Comparison of ENCODE assay signal across 12 cellular contexts in genomic region chr13:59776924-59777690, GRCh38.
A peak's percentile ranks its signal among the peaks of the same experiment; 100 is the strongest.
DNase-seq lines count a peak whose midpoint lies in the region; ATAC-seq and TF ChIP-seq lines count a peak whose summit lies in the region.
"Had no signal": no experiment of that assay in that cellular context is flagged by ENCODE, and none has a peak within 500 bp of the region (broad histone marks: within the 10 kb centered on the region; RNA-seq: fewer than 3 reads in every experiment).

No MANE protein-coding gene starts in this region.

- H3K4me1 ChIP-seq in Panc1 (ENCODE audit: control insufficient read depth, insufficient read depth, low read length) (no peaks in the 10 kb centered on the region), upper lobe of left lung (no peaks in the 10 kb centered on the region)

- H3K9me3 ChIP-seq in Panc1 (ENCODE audit: control insufficient read depth, insufficient read depth, low read depth, low read length) (no peaks in the 10 kb centered on the region), upper lobe of left lung (no peaks in the 10 kb centered on the region)

- no peak for TF ChIP-seq EP300 in upper lobe of left lung (IDR thresholded peaks at IDR 0.05)

- DNase-seq in AG04449 (ENCODE audit: low read depth, low spot score) (peak; percentile 60), Panc1 (ENCODE audit: low read depth, low spot score) (peak; percentile 18), fibroblast of mammary gland (ENCODE audit: low read depth) (peak; percentile 92), upper lobe of left lung (no peak), NCI-H2029 treated with DMSO at 0.1 percent for 48 hours (lab: John Stamatoyannopoulos, UW) (no peak)
- no peak for DNase-seq in stimulated activated CD4-positive, alpha-beta T cell treated with anti-CD3 and anti-CD28 coated beads, Interleukin-2, amount 100 ng/mL, for 24 hours
- DNase-seq: NCI-H345; stimulated activated naive CD8-positive, alpha-beta T cell treated with anti-CD3 and anti-CD28 coated beads, Interleukin-15, amount 100 ng/mL, for 72 hours; T-helper 1 cell had no signal

- in situ Hi-C loops in Panc1 (cut with HindIII; ENCODE audit: low pct_unique_long_range_greater_than_20kb, low sequenced_read_pairs): no loop called here

- no peak for TF ChIP-seq POLR2A in upper lobe of left lung (IDR thresholded peaks at IDR 0.05)

- WGBS in upper lobe of left lung, 2 donors: 88 to 89% methylated on average over 5 of the region's 5 CpGs

- H3K36me3 ChIP-seq in Panc1 (ENCODE audit: control insufficient read depth, insufficient read depth, low read length): no peaks in the 10 kb centered on the region
- no peaks in the 10 kb centered on the region for H3K36me3 ChIP-seq in upper lobe of left lung

- no peak overlapping the region for H3K4me3 ChIP-seq in AG04449 (ENCODE audit: low read depth, low read length)
- no peak overlapping the region for H3K4me3 ChIP-seq in Panc1 (ENCODE audit: low read depth in 2 of 2, low read length in 2 of 2)
- H3K4me3 ChIP-seq in fibroblast of mammary gland (ENCODE audit: control insufficient read depth, low read depth, low read length): no peak overlapping the region
- H3K4me3 ChIP-seq in upper lobe of left lung: no peak overlapping the region
- H3K4me3 ChIP-seq: hepatocyte had no signal

- no peak for TF ChIP-seq CTCF in AG04449 (IDR thresholded peaks at IDR 0.05; ENCODE audit: insufficient read depth, low read length, missing control alignments)
- no peak for TF ChIP-seq CTCF in Panc1 (IDR thresholded peaks at IDR 0.05)
- no peak for TF ChIP-seq CTCF in fibroblast of mammary gland (conservative IDR thresholded peaks at IDR 0.05; ENCODE audit: control insufficient read depth, insufficient read depth, low read depth, low read length)
- no peak for TF ChIP-seq CTCF in upper lobe of left lung (IDR thresholded peaks at IDR 0.05)

- ATAC-seq in GM21529 (IDR thresholded peaks at IDR 0.05; ENCODE audit: unreplicated experiment): peak; percentile 73
- ATAC-seq in Panc1: no peak
- ATAC-seq in GM19035 (IDR thresholded peaks at IDR 0.05; ENCODE audit: unreplicated experiment): no peak
- no peak for ATAC-seq in upper lobe of left lung (ENCODE audit: low FRiP score in 2 of 2)
- ATAC-seq: stimulated activated naive CD8-positive, alpha-beta T cell treated with anti-CD3 and anti-CD28 coated beads, Interleukin-15, amount 100 ng/mL, for 72 hours had no signal

- H3K27me3 ChIP-seq in Panc1 (ENCODE audit: control insufficient read depth, insufficient read depth, low read length) (no peaks in the 10 kb centered on the region), upper lobe of left lung (no peaks in the 10 kb centered on the region)
- H3K27me3 ChIP-seq: hepatocyte had no signal

- POLR2A ChIA-PET in AG04449 (lab: Yijun Ruan, JAX) (no interaction called here), Panc1 (lab: Charles Lee) (no interaction called here)

- no TSS peak for BruUV-seq in Panc1 (replicated peaks; lab: Mats Ljungman, UMichigan)

- CTCF ChIA-PET in AG04449 (lab: Yijun Ruan, JAX): interaction anchor here (1.2 to 3.3 kb wide), 5 partner anchors 9 to 130 kb away, joined by 3 to 19 read pairs (median 4); no protein-coding TSS in a partner anchor
- CTCF ChIA-PET in Panc1 (lab: Charles Lee): no interaction called here

- intact Hi-C loops in Panc1 (cut with micrococcal nuclease; ENCODE audit: unreplicated experiment): no loop called here

- H3K27ac ChIP-seq in Panc1 (ENCODE audit: low read length) (no peak overlapping the region), upper lobe of left lung (no peak overlapping the region)
- H3K27ac ChIP-seq: hepatocyte had no signal

Comparison
In these comparisons a context has a peak if more than half of its experiments do, and no peak if none do; other contexts are left out.
1. DNase-seq: peak in AG04449 (single experiment), Panc1 (single experiment) and fibroblast of mammary gland (single experiment); none in upper lobe of left lung (0 of 2), NCI-H2029 treated with DMSO at 0.1 percent for 48 hours (single experiment) and stimulated activated CD4-positive, alpha-beta T cell treated with anti-CD3 and anti-CD28 coated beads, Interleukin-2, amount 100 ng/mL, for 24 hours (0 of 2).